8 cellular contexts compared by ENCODE assay signal in genomic region chr1:15799928-15800835, GRCh38. TPM values are rescaled to one million over a fixed set of nuclear protein-coding genes. Genes with fewer than 3 reads are reported as not detected.
DNase-seq lines count a peak whose midpoint lies in the region; ATAC-seq and TF ChIP-seq lines count a peak whose summit lies in the region.

No MANE protein-coding gene starts in this region.

- H3K36me3 Mint-ChIP-seq in neural progenitor cell: no peaks in the 10 kb centered on the region

- peaks cover 6% of the 10 kb centered on the region for H3K4me1 ChIP-seq in neural progenitor cell

- peaks cover 7% of the 10 kb centered on the region for H3K27me3 Mint-ChIP-seq in neural progenitor cell (ENCODE audit: insufficient read depth, low read depth)

- no peak for TF ChIP-seq CTCF in neural progenitor cell (IDR thresholded peaks at IDR 0.05)

- no peak overlapping the region for H3K4me3 ChIP-seq in neural progenitor cell

- H3K27ac Mint-ChIP-seq in neural progenitor cell: peak overlapping the region; percentile 69

- H3F3A ChIP-seq in neural progenitor cell (ENCODE audit: low read depth): no peaks in the 10 kb centered on the region

- no peak for ATAC-seq in HG02798 (IDR thresholded peaks at IDR 0.05; ENCODE audit: poor library complexity, unreplicated experiment)

- H3K79me2 ChIP-seq in neural progenitor cell (ENCODE audit: low read depth): no peaks in the 10 kb centered on the region

- peak overlapping the region; percentile 4 for H2AFZ ChIP-seq in neural progenitor cell (replicated peaks)

- no peaks in the 10 kb centered on the region for H4K20me1 ChIP-seq in neural progenitor cell (ENCODE audit: low read depth)

- no peaks in the 10 kb centered on the region for H3K36me3 ChIP-seq in neural progenitor cell

- no peak overlapping the region for H3K9ac ChIP-seq in neural progenitor cell

- H3K9me3 ChIP-seq in neural progenitor cell (ENCODE audit: low read depth): no peaks in the 10 kb centered on the region

- no peak overlapping the region for H3K4me2 ChIP-seq in neural progenitor cell

- no peak overlapping the region for H3K4me3 Mint-ChIP-seq in neural progenitor cell

- H3K9me3 Mint-ChIP-seq in neural progenitor cell: no peaks in the 10 kb centered on the region

- DNase-seq in COR-L47 (lab: John Stamatoyannopoulos, UW): peak; percentile 34
- DNase-seq in NCI-H526 (lab: John Stamatoyannopoulos, UW): peak; percentile 46 to 67
- peak; percentile 23 for DNase-seq in epidermal melanocyte (ENCODE audit: insufficient read length, low spot score)
- peak; percentile 44 for DNase-seq in neural progenitor cell (ENCODE audit: low spot score)
- DNase-seq in stimulated activated CD4-positive, alpha-beta T cell treated with anti-CD3 and anti-CD28 coated beads, Interleukin-4, amount 100 ng/mL, for 4 hours: no peak
- DNase-seq in NCI-H1694 (lab: John Stamatoyannopoulos, UW): no peak
- no peak for DNase-seq in effector CD8-positive, alpha-beta T cell (lab: John Stamatoyannopoulos, UW)

- H3K27me3 ChIP-seq in neural progenitor cell: no peaks in the 10 kb centered on the region

- peaks cover 45% of the 10 kb centered on the region for H3K4me1 Mint-ChIP-seq in neural progenitor cell

- no peak overlapping the region for H3K27ac ChIP-seq in neural progenitor cell

RNA-seq across cellular contexts. Expression of gene UQCRHL, which starts 7.3 kb away (rescaled TPM):
- total RNA-seq in neural progenitor cell (ENCODE audit: low replicate concordance): 2.8 and 4.8 TPM in 2 replicates

RNA-seq across cellular contexts. Expression of gene FBLIM1, which starts 41.6 kb away (rescaled TPM):
- total RNA-seq in neural progenitor cell (ENCODE audit: low replicate concordance): 4.7 and 13.0 TPM in 2 replicates

RNA-seq across cellular contexts. Expression of gene SPEN, which starts 47.3 kb away (rescaled TPM):
- 40.1 and 59.6 TPM in 2 replicates for total RNA-seq in neural progenitor cell (ENCODE audit: low replicate concordance)

RNA-seq across cellular contexts. Expression of gene TMEM82, which starts 57.9 kb away (rescaled TPM):
- 0.56 TPM in 1 of 2 replicates, not detected in the other for total RNA-seq in neural progenitor cell (ENCODE audit: low replicate concordance)

Comparison
In these comparisons a context has a peak if more than half of its experiments do, and no peak if none do; other contexts are left out.
1. DNase-seq: peak in COR-L47 (single experiment), NCI-H526 (2 of 2), epidermal melanocyte (single experiment) and neural progenitor cell (single experiment); none in stimulated activated CD4-positive, alpha-beta T cell treated with anti-CD3 and anti-CD28 coated beads, Interleukin-4, amount 100 ng/mL, for 4 hours (0 of 2), NCI-H1694 (single experiment) and effector CD8-positive, alpha-beta T cell (single experiment).